1 cellular context compared by ENCODE assay signal in the genomic region with DNA sequence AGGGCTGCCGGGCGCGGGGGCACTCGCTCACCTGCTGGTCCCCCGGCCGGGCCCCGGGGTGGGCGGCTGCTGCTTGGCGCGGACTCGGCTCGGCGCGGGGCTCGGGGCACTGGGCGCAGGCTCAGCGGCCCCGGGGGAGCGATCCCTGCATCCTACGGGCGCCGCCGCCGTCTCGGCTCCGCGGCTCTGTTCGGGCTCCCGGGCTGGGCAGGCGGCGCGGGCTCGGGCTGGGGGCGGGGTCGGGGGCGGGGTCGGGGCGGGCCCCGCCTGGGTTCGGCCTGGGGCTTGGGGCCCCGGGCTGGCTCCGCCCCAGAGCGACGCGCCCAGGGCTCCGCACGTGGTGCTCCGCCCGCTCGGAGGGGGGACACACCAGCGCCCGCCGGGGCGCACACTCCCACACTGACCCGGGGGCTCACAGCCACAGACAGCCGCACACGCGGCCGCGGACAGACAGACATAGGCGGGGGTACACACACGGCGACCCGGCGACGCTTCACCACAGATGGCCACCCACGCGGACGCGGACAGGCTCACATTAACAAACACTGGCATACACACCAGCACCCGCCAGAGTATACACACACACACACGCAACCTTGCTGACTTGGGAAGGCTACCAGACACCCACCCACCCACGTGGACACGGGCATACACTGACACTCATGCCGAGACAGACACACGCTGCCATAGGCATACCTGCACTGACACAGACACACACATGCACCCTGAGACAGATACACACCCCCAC.
TF ChIP-seq lines count a peak whose summit lies in the region.

A gene (minus strand): TSS at position 188 of the 748 bp plus-strand sequence. CDS start 16,380 bp downstream, outside the sequence.

TF ChIP-seq in SK-N-SH treated with all-trans-retinoic acid at 6 μM for 48 hours, 23 proteins besides CTCF, POLR2A, EP300 and RAD21 (continued from another document):
- no peak for TF ChIP-seq ZNF70 (CRISPR knock-in tag; IDR thresholded peaks at IDR 0.05)
- TF ChIP-seq ZNF8 (CRISPR knock-in tag; IDR thresholded peaks at IDR 0.05), result no peak
- no peak for TF ChIP-seq ZFP30 (CRISPR knock-in tag; IDR thresholded peaks at IDR 0.05)
- TF ChIP-seq GLIS3 (CRISPR knock-in tag; IDR thresholded peaks at IDR 0.05), result no peak
- TF ChIP-seq ZNF565 (CRISPR knock-in tag; conservative IDR thresholded peaks at IDR 0.05; ENCODE audit: low read depth), result no peak
- no peak for TF ChIP-seq SNAI2 (CRISPR knock-in tag; IDR thresholded peaks at IDR 0.05)
TF ChIP-seq in SK-N-SH treated with all-trans-retinoic acid at 6 μM for 48 hours: peak in this region for 0.
